In genomic region chr15:84685304-84685703, GRCh38 we compare ENCODE assay signal across 10 cellular contexts. TPM values are rescaled to one million over a fixed set of nuclear protein-coding genes. Genes with fewer than 3 reads are reported as not detected.
A peak's percentile ranks its signal among the peaks of the same experiment; 100 is the strongest.
DNase-seq lines count a peak whose midpoint lies in the region; ATAC-seq and TF ChIP-seq lines count a peak whose summit lies in the region.
"Had no signal": no experiment of that assay in that cellular context is flagged by ENCODE, and none has a peak within 500 bp of the region (broad histone marks: within the 10 kb centered on the region; RNA-seq: fewer than 3 reads in every experiment).

No MANE protein-coding gene starts in this region.

- no peaks in the 10 kb centered on the region for H3K9me2 ChIP-seq in HCT116 (ENCODE audit: insufficient read depth)

- peaks cover 8 to 17% of the 10 kb centered on the region in 2 experiments; a peak in 3 of 4 replicates for H3K36me3 ChIP-seq in HCT116 (ENCODE audit: control insufficient read depth in 1 of 2, insufficient read depth in 2 of 2, low read length in 2 of 2)
- H3K36me3 ChIP-seq in smooth muscle cell (ENCODE audit: low read depth): peaks cover 22% of the 10 kb centered on the region

- RAD21 ChIA-PET in HCT116 (lab: Charles Lee; ENCODE audit: low non-redundant PET in 1 of 2, low total read pairs in 2 of 2, uncharacterized antibody in 2 of 2, unreplicated experiment in 2 of 2): no interaction called here

- H3K4me2 ChIP-seq in HCT116 (ENCODE audit: low read length) (peak overlapping the region; percentile 47), smooth muscle cell (no peak overlapping the region)
- H3K4me2 ChIP-seq: neural progenitor cell had no signal

- H2AFZ ChIP-seq in HCT116 (ENCODE audit: low read depth, low read length, poor library complexity, severe bottlenecking): no peak overlapping the region
- no peak overlapping the region for H2AFZ ChIP-seq in smooth muscle cell (ENCODE audit: low read depth)
- H2AFZ ChIP-seq: neural progenitor cell had no signal

- no peaks in the 10 kb centered on the region for H3K9me3 ChIP-seq in HCT116 (ENCODE audit: control insufficient read depth in 1 of 2, insufficient read depth in 1 of 2, low read depth in 1 of 2, low read length in 2 of 2)
- no peaks in the 10 kb centered on the region for H3K9me3 ChIP-seq in smooth muscle cell (replicated peaks; ENCODE audit: low read depth)

- H3K27me3 ChIP-seq in HCT116 (ENCODE audit: insufficient read depth, low read length) (no peaks in the 10 kb centered on the region), smooth muscle cell (ENCODE audit: low read depth) (no peaks in the 10 kb centered on the region)
- H3K27me3 ChIP-seq: neural progenitor cell had no signal

- intact Hi-C loops in HCT116 (cut with micrococcal nuclease): no loop called here

- peak; percentile 93 for ATAC-seq in HCT116
- ATAC-seq in GM18519 (IDR thresholded peaks at IDR 0.05; ENCODE audit: low FRiP score, unreplicated experiment): no peak
- no peak for ATAC-seq in HG02938 (IDR thresholded peaks at IDR 0.05; ENCODE audit: unreplicated experiment)

- CTCF ChIA-PET in HCT116 (lab: Charles Lee): interaction anchor here (0.7 kb wide), 2 partner anchors 11 to 385 kb away, joined by 3 read pairs; no protein-coding TSS in a partner anchor

- no peak overlapping the region for H3K4me3 ChIP-seq in HCT116 (replicated peaks in 1 of 2; ENCODE audit: low read depth in 1 of 2, low read length in 2 of 2)
- no peak overlapping the region for H3K4me3 ChIP-seq in fibroblast of mammary gland (ENCODE audit: control insufficient read depth, low read depth, low read length)
- no peak overlapping the region for H3K4me3 ChIP-seq in smooth muscle cell
- H3K4me3 ChIP-seq: neural progenitor cell had no signal

- TF ChIP-seq RAD21 in HCT116 (IDR thresholded peaks at IDR 0.05; ENCODE audit: low read depth): no peak

- POLR2A ChIA-PET in HCT116 (lab: Charles Lee): no interaction called here

- H3K79me2 ChIP-seq in HCT116 (ENCODE audit: insufficient read depth, low read length) (peaks cover 52% of the 10 kb centered on the region), smooth muscle cell (ENCODE audit: low read depth) (peaks cover 47% of the 10 kb centered on the region)

- no peak overlapping the region for H3K9ac ChIP-seq in HCT116 (ENCODE audit: low read length)
- H3K9ac ChIP-seq in smooth muscle cell (ENCODE audit: low read depth): no peak overlapping the region
- H3K9ac ChIP-seq: neural progenitor cell had no signal

- peaks cover 13 to 27% of the 10 kb centered on the region in 2 experiments for H3K4me1 ChIP-seq in HCT116 (ENCODE audit: control insufficient read depth in 1 of 2, insufficient read depth in 2 of 2, low read length in 2 of 2)
- H3K4me1 ChIP-seq in smooth muscle cell (ENCODE audit: low read depth): no peaks in the 10 kb centered on the region
- H3K4me1 ChIP-seq: neural progenitor cell had no signal

- TF ChIP-seq CTCF in HCT116 (IDR thresholded peaks at IDR 0.05 in 2 of 3, conservative IDR thresholded peaks at IDR 0.05 in 1 of 3; ENCODE audit: borderline replicate concordance in 1 of 3, insufficient read depth in 1 of 3, low read depth in 2 of 3, low read length in 2 of 3) (no peak), fibroblast of mammary gland (conservative IDR thresholded peaks at IDR 0.05; ENCODE audit: control insufficient read depth, insufficient read depth, low read depth, low read length) (no peak), smooth muscle cell (IDR thresholded peaks at IDR 0.05; ENCODE audit: borderline replicate concordance, insufficient read depth, poor library complexity, severe bottlenecking) (no peak)

- H3K27ac ChIP-seq in HCT116 (ENCODE audit: low read depth, low read length) (peak overlapping the region; percentile 37; the same call in 1 of the 2 replicates), smooth muscle cell (ENCODE audit: low read depth) (peak overlapping the region; percentile 68)
- H3K27ac ChIP-seq: neural progenitor cell had no signal

- BruUV-seq in HCT116 (replicated peaks; lab: Mats Ljungman, UMichigan): no TSS peak

- H4K20me1 ChIP-seq in HCT116 (ENCODE audit: insufficient read depth): no peaks in the 10 kb centered on the region; the same call in 1 of the 2 replicates
- peaks cover 38% of the 10 kb centered on the region for H4K20me1 ChIP-seq in smooth muscle cell (ENCODE audit: low read depth)

- 19% methylated on average over 5 of the region's 5 CpGs for WGBS in smooth muscle cell (ENCODE audit: low lambda C conversion rate)

- no peak for TF ChIP-seq POLR2A in HCT116 (IDR thresholded peaks at IDR 0.05; ENCODE audit: borderline replicate concordance, extremely low read depth, insufficient read depth, insufficient read length)

- DNase-seq in HCT116 (ENCODE audit: low read depth, low spot score): peak; percentile 50
- peak; percentile 56 for DNase-seq in RKO (ENCODE audit: low spot score)
- peak; percentile 95 for DNase-seq in fibroblast of mammary gland (ENCODE audit: low read depth)
- DNase-seq in smooth muscle cell (lab: John Stamatoyannopoulos, UW; ENCODE audit: unreplicated experiment): no peak
- no peak for DNase-seq in NCI-H1048 (lab: John Stamatoyannopoulos, UW)
- DNase-seq: activated CD4-positive, alpha-beta T cell treated with anti-CD3 and anti-CD28 coated beads, Interleukin-2, amount 10 ng/mL, durations not matched to agents 24 days and 14 days; stimulated activated naive CD4-positive, alpha-beta T cell had no signal

- H3F3A ChIP-seq in smooth muscle cell (ENCODE audit: low read depth): peaks cover 13% of the 10 kb centered on the region

TF ChIP-seq in HCT116, 20 proteins besides CTCF, POLR2A, EP300 and RAD21 (continues in another document):
- TF ChIP-seq ZBTB33 (IDR thresholded peaks at IDR 0.05; ENCODE audit: extremely low read depth, insufficient replicate concordance, low read length) (no peak), TCF7L2 (IDR thresholded peaks at IDR 0.05; ENCODE audit: borderline replicate concordance, extremely low read depth, insufficient read depth, insufficient read length) (no peak), EGR1 (IDR thresholded peaks at IDR 0.05; ENCODE audit: low read depth) (no peak), SRF (IDR thresholded peaks at IDR 0.05; ENCODE audit: low read depth) (no peak), JUND (IDR thresholded peaks at IDR 0.05) (peak; percentile 48), CEBPB (IDR thresholded peaks at IDR 0.05; ENCODE audit: low read depth) (peak; percentile 44; the same call in 1 of the 2 replicates), ELF1 (IDR thresholded peaks at IDR 0.05; ENCODE audit: borderline replicate concordance, low read depth) (no peak), POLR2AphosphoS5 (IDR thresholded peaks at IDR 0.05; ENCODE audit: low read depth, low read length) (no peak), SIN3A (IDR thresholded peaks at IDR 0.05; ENCODE audit: low read depth) (no peak), YY1 (IDR thresholded peaks at IDR 0.05; ENCODE audit: extremely low read depth, insufficient replicate concordance, low read depth, low read length) (no peak), EZH2 (IDR thresholded peaks at IDR 0.05) (no peak), FOSL1 (IDR thresholded peaks at IDR 0.05; ENCODE audit: low read depth) (peak; percentile 63)
- TF ChIP-seq, protein P1, sequence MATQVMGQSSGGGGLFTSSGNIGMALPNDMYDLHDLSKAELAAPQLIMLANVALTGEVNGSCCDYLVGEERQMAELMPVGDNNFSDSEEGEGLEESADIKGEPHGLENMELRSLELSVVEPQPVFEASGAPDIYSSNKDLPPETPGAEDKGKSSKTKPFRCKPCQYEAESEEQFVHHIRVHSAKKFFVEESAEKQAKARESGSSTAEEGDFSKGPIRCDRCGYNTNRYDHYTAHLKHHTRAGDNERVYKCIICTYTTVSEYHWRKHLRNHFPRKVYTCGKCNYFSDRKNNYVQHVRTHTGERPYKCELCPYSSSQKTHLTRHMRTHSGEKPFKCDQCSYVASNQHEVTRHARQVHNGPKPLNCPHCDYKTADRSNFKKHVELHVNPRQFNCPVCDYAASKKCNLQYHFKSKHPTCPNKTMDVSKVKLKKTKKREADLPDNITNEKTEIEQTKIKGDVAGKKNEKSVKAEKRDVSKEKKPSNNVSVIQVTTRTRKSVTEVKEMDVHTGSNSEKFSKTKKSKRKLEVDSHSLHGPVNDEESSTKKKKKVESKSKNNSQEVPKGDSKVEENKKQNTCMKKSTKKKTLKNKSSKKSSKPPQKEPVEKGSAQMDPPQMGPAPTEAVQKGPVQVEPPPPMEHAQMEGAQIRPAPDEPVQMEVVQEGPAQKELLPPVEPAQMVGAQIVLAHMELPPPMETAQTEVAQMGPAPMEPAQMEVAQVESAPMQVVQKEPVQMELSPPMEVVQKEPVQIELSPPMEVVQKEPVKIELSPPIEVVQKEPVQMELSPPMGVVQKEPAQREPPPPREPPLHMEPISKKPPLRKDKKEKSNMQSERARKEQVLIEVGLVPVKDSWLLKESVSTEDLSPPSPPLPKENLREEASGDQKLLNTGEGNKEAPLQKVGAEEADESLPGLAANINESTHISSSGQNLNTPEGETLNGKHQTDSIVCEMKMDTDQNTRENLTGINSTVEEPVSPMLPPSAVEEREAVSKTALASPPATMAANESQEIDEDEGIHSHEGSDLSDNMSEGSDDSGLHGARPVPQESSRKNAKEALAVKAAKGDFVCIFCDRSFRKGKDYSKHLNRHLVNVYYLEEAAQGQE (IDR thresholded peaks at IDR 0.05; ENCODE audit: low read depth): no peak

RNA-seq across cellular contexts. Expression of gene NMB, which starts 27.3 kb away (rescaled TPM):
- total RNA-seq in HCT116 (2021; ENCODE audit: unreplicated experiment): 9.8 TPM
- 12.7 and 14.4 TPM in 2 replicates for polyA plus RNA-seq in HCT116 (2012)
- total RNA-seq in smooth muscle cell: 2.1 and 4.3 TPM in 2 replicates
- polyA plus RNA-seq in smooth muscle cell: 6.5 and 12.7 TPM in 2 replicates

RNA-seq across cellular contexts. Expression of gene SEC11A, which starts 30.6 kb away (rescaled TPM):
- total RNA-seq in HCT116 (2021; ENCODE audit: unreplicated experiment) (175 TPM), smooth muscle cell (276 and 305 TPM in 2 replicates)
- polyA plus RNA-seq in HCT116 (2012): 103 and 124 TPM in 2 replicates
- 228 and 236 TPM in 2 replicates for polyA plus RNA-seq in smooth muscle cell

RNA-seq across cellular contexts. Expression of gene WDR73, which starts 31.2 kb away (rescaled TPM):
- total RNA-seq in HCT116 (2021; ENCODE audit: unreplicated experiment) (35.6 TPM), smooth muscle cell (12.3 and 18.9 TPM in 2 replicates)
- polyA plus RNA-seq in HCT116 (2012): 17.7 and 19.2 TPM in 2 replicates
- polyA plus RNA-seq in smooth muscle cell: 19.4 and 28.9 TPM in 2 replicates

Comparison
In these comparisons a context has a peak if more than half of its experiments do, and no peak if none do; other contexts are left out.
1. DNase-seq: peak in HCT116 (single experiment), RKO (single experiment) and fibroblast of mammary gland (single experiment); none in smooth muscle cell (single experiment) and NCI-H1048 (single experiment).